ENCODE assay signal across 8 cellular contexts in genomic region chr1:147242449-147243227, GRCh38.
A peak's percentile ranks its signal among the peaks of the same experiment; 100 is the strongest.
DNase-seq lines count a peak whose midpoint lies in the region; ATAC-seq lines count a peak whose summit lies in the region.

Gene CHD1L (plus strand): TSS chr1:147242684. CDS start chr1:147242704, 20 bp downstream.

- ATAC-seq in GM19468 (IDR thresholded peaks at IDR 0.05; ENCODE audit: extremely low read depth, unreplicated experiment) (peak; percentile 51), memory B cell (ENCODE audit: low read depth) (peak; percentile 86)

- H3K4me3 ChIP-seq in effector memory CD4-positive, alpha-beta T cell (ENCODE audit: insufficient read depth, low read depth, low read length, poor library complexity, severe bottlenecking), result peak within 1 kb of the TSS; percentile 86

- H3K27me3 ChIP-seq in effector memory CD4-positive, alpha-beta T cell (replicated peaks; ENCODE audit: control insufficient read depth, insufficient read depth, low read length, poor library complexity, severe bottlenecking), result no peaks in the 10 kb centered on the region

- H3K4me3 Mint-ChIP-seq in memory B cell, result peak within 1 kb of the TSS; percentile 97

- H3K27ac Mint-ChIP-seq in memory B cell, result peak within 1 kb of the TSS; percentile 74

- H3K36me3 ChIP-seq in effector memory CD4-positive, alpha-beta T cell (ENCODE audit: control insufficient read depth, insufficient read depth, low read length), result no peaks in the 10 kb centered on the region

- no peaks in the 10 kb centered on the region for H3K36me3 Mint-ChIP-seq in memory B cell

- peaks cover 30% of the 10 kb centered on the region for H3K4me1 Mint-ChIP-seq in memory B cell

- H3K9me3 Mint-ChIP-seq in memory B cell, result no peaks in the 10 kb centered on the region

- H3K4me1 ChIP-seq in effector memory CD4-positive, alpha-beta T cell (ENCODE audit: control insufficient read depth, insufficient read depth, low read length, poor library complexity, severe bottlenecking), result no peaks in the 10 kb centered on the region

- DNase-seq in COLO668 (lab: John Stamatoyannopoulos, UW; ENCODE audit: unreplicated experiment) (peak; percentile 99), HS-5 (ENCODE audit: low read depth) (peak; percentile 82), NK-92 (lab: John Stamatoyannopoulos, UW; ENCODE audit: unreplicated experiment) (peak; percentile 35), memory B cell (ENCODE audit: low spot score in 2 of 2) (peak; percentile 88 to 96)
- peak; percentile 95 for DNase-seq in activated CD8-positive, alpha-beta memory T cell treated with anti-CD3 and anti-CD28 coated beads for 24 hours
- DNase-seq in effector memory CD4-positive, alpha-beta T cell, result peak; percentile 82 to 87 (median 83)
- peak; percentile 85 for DNase-seq in stimulated activated CD8-positive, alpha-beta memory T cell treated with anti-CD3 and anti-CD28 coated beads, Interleukin-12 subunit alpha, Interleukin-12 subunit beta, amount 100 ng/mL, for 24 hours (ENCODE audit: extremely low read depth)

- peak within 1 kb of the TSS; percentile 72 for H3K27ac ChIP-seq in effector memory CD4-positive, alpha-beta T cell (ENCODE audit: insufficient read depth, low read length, poor library complexity, severe bottlenecking)

- H3K9me3 ChIP-seq in effector memory CD4-positive, alpha-beta T cell (ENCODE audit: control insufficient read depth, low read length), result no peaks in the 10 kb centered on the region

- H3K27me3 Mint-ChIP-seq in memory B cell, result no peaks in the 10 kb centered on the region

Comparison
In these comparisons a context has a peak if more than half of its experiments do, and no peak if none do; other contexts are left out.
1. Peak in every context shown above with its lines: DNase-seq, ATAC-seq, H3K4me3 ChIP-seq and H3K27ac ChIP-seq.
2. DNase-seq: peak in every context shown above with its lines; median percentile 99 in COLO668; 95 in activated CD8-positive, alpha-beta memory T cell treated with anti-CD3 and anti-CD28 coated beads for 24 hours; 92 in memory B cell; 85 in stimulated activated CD8-positive, alpha-beta memory T cell treated with anti-CD3 and anti-CD28 coated beads, Interleukin-12 subunit alpha, Interleukin-12 subunit beta, amount 100 ng/mL, for 24 hours; 83 in effector memory CD4-positive, alpha-beta T cell; 82 in HS-5; 35 in NK-92.